ENCODE assay signal across 10 cellular contexts in genomic region chr16:87952751-87953150, GRCh38. TPM values are rescaled to one million over a fixed set of nuclear protein-coding genes. Genes with fewer than 3 reads are reported as not detected.
DNase-seq lines count a peak whose midpoint lies in the region; ATAC-seq and TF ChIP-seq lines count a peak whose summit lies in the region.
"Had no signal": no experiment of that assay in that cellular context is flagged by ENCODE, and none has a peak within 500 bp of the region (broad histone marks: within the 10 kb centered on the region; RNA-seq: fewer than 3 reads in every experiment).

No MANE protein-coding gene starts in this region.

- no peaks in the 10 kb centered on the region for H3K27me3 Mint-ChIP-seq in naive B cell

- H3K4me1 ChIP-seq in breast epithelium (peaks cover 16 to 35% of the 10 kb centered on the region in 2 donors), thyroid gland (peaks cover 20 to 53% of the 10 kb centered on the region in 2 donors)

- WGBS in thyroid gland, 2 donors: 91% methylated on average over 16 of the region's 16 CpGs

- peaks cover 0 to 8% of the 10 kb centered on the region in 2 donors for H3K36me3 Mint-ChIP-seq in naive B cell

- no peaks in the 10 kb centered on the region for H3K9me3 Mint-ChIP-seq in naive B cell

- H3K36me3 ChIP-seq in breast epithelium (no peaks in the 10 kb centered on the region), thyroid gland (peaks cover 0 to 6% of the 10 kb centered on the region in 2 donors)

- no peak for TF ChIP-seq POLR2A in breast epithelium (IDR thresholded peaks at IDR 0.05)
- no peak for TF ChIP-seq POLR2A in thyroid gland (IDR thresholded peaks at IDR 0.05)

- H3K27ac Mint-ChIP-seq in naive B cell: peak overlapping the region; percentile 66 to 99 (median 84)

- H3K9me3 ChIP-seq in AG04450 (ENCODE audit: control insufficient read depth, insufficient read depth, low read length) (no peaks in the 10 kb centered on the region; the same call in 1 of the 2 replicates), breast epithelium (no peaks in the 10 kb centered on the region), thyroid gland (no peaks in the 10 kb centered on the region)

- peak overlapping the region; percentile 87 to 99 (median 90) for H3K4me3 Mint-ChIP-seq in naive B cell

- no peak overlapping the region for H3K27ac ChIP-seq in AG04450 (ENCODE audit: low read depth, low read length)
- H3K27ac ChIP-seq in breast epithelium: peak overlapping the region; percentile 97 to 99
- peak overlapping the region in 1 of 3 donors; percentile 97 for H3K27ac ChIP-seq in thyroid gland

- peak overlapping the region; percentile 83; the same call in 1 of the 2 replicates for H3K4me3 ChIP-seq in AG04450 (ENCODE audit: low read depth, low read length)
- peak overlapping the region; percentile 94 for H3K4me3 ChIP-seq in Jurkat, Clone E6-1 (ENCODE audit: low read length)
- peak overlapping the region in 1 of 3 donors; percentile 96 for H3K4me3 ChIP-seq in breast epithelium
- no peak overlapping the region for H3K4me3 ChIP-seq in thyroid gland (replicated peaks in 1 of 3)

- peaks cover 45 to 80% (median 72%) of the 10 kb centered on the region in 3 donors for H3K4me1 Mint-ChIP-seq in naive B cell

- no peak for ATAC-seq in naive B cell (ENCODE audit: low read depth in 2 of 2)
- no peak for ATAC-seq in HG02938 (IDR thresholded peaks at IDR 0.05; ENCODE audit: unreplicated experiment)
- ATAC-seq in GM21390 (IDR thresholded peaks at IDR 0.05; ENCODE audit: unreplicated experiment): no peak

- intact Hi-C loops in breast epithelium (cut with DNase I; ENCODE audit: low total_unique reads): no loop called here
- intact Hi-C loops in thyroid gland (cut with DNase I): no loop called here

- CTCF ChIA-PET in AG04450 (lab: Charles Lee): interaction anchor here (1.5 kb wide), 1 partner anchor 483 kb away, joined by 3 read pairs; no protein-coding TSS in a partner anchor

- POLR2A ChIA-PET in AG04450 (lab: Yijun Ruan, JAX): no interaction called here

- TF ChIP-seq CTCF in AG04450 (IDR thresholded peaks at IDR 0.05; ENCODE audit: low read depth, low read length) (no peak), breast epithelium (IDR thresholded peaks at IDR 0.05) (no peak), thyroid gland (IDR thresholded peaks at IDR 0.05) (no peak)

- DNase-seq in AG04450 (ENCODE audit: low read depth, low spot score) (no peak), breast epithelium (ENCODE audit: low spot score in 2 of 2) (no peak), naive B cell (no peak), COR-L47 (lab: John Stamatoyannopoulos, UW) (no peak), thyroid gland (no peak)
- DNase-seq in Jurkat, Clone E6-1 (ENCODE audit: low read depth, low spot score): no peak
- DNase-seq: activated effector memory CD4-positive, alpha-beta T cell treated with Interleukin-2 at 50 U/mL for 16 hours; NCI-H226 had no signal

- H3K27me3 ChIP-seq in AG04450 (ENCODE audit: control insufficient read depth, insufficient read depth, low read length) (no peaks in the 10 kb centered on the region), breast epithelium (no peaks in the 10 kb centered on the region), thyroid gland (no peaks in the 10 kb centered on the region)

RNA-seq across cellular contexts. Expression of gene BANP, which starts 1.5 kb away (rescaled TPM):
- polyA plus RNA-seq in AG04450 (2011; rRNA removed): 18.5 and 18.6 TPM in 2 replicates
- 31.2 and 37.4 TPM in 2 replicates for polyA minus RNA-seq in AG04450 (2011; rRNA and poly(A)+ RNA removed)
- polyA plus RNA-seq in Jurkat, Clone E6-1 (2012; ENCODE audit: insufficient read depth, insufficient read length): 15.2 TPM
- 10 to 100 TPM; 21.9 to 45.4 (median 32.4) TPM for total RNA-seq in breast epithelium
- 10 to 100 TPM; 24.3 to 40.1 (median 28.5) TPM for polyA plus RNA-seq in naive B cell (ENCODE audit: low read depth in 6 of 6)
- total RNA-seq in thyroid gland: 10 to 100 TPM; 22.8 to 42.7 (median 29.8) TPM

RNA-seq across cellular contexts. Expression of gene CA5A, which starts 16.4 kb away (rescaled TPM):
- polyA plus RNA-seq in AG04450 (2011; rRNA removed) (not detected in 2 replicates), naive B cell (ENCODE audit: low read depth in 6 of 6) (not detected)
- not detected in 2 replicates for polyA minus RNA-seq in AG04450 (2011; rRNA and poly(A)+ RNA removed)
- polyA plus RNA-seq in Jurkat, Clone E6-1 (2012; ENCODE audit: insufficient read depth, insufficient read length): not detected
- total RNA-seq in breast epithelium (not detected), thyroid gland (not detected)

Comparison
In these comparisons a context has a peak if more than half of its experiments do, and no peak if none do; other contexts are left out.
1. H3K4me3 ChIP-seq: peak in AG04450 (single experiment) and Jurkat, Clone E6-1 (single experiment); none in thyroid gland (0 of 3).